Comparison of ENCODE assay signal across 8 cellular contexts in the genomic region with DNA sequence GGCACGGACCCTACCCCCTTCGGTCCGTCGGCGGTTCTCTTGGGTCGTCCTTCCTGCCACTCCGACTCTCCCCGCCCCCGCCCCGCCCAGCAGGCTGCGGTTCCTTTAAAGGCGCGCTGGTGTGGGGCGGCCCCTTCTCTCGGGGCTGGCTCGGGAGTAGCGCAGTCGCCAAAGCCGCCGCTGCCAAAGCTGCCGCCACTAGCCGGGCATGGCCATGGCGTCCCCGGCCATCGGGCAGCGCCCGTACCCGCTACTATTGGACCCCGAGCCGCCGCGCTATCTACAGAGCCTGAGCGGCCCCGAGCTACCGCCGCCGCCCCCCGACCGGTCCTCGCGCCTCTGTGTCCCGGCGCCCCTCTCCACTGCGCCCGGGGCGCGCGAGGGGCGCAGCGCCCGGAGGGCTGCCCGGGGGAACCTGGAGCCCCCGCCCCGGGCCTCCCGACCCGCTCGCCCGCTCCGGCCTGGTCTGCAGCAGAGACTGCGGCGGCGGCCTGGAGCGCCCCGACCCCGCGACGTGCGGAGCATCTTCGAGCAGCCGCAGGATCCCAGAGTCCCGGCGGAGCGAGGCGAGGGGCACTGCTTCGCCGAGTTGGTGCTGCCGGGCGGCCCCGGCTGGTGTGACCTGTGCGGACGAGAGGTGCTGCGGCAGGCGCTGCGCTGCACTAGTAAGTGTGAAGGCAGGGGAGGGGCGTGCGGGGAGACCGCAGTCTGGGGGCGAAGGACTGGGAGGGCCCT. TPM values are rescaled to one million over a fixed set of nuclear protein-coding genes. Genes with fewer than 3 reads are reported as not detected.
A peak's percentile ranks its signal among the peaks of the same experiment; 100 is the strongest.
DNase-seq lines count a peak whose midpoint lies in the region; ATAC-seq and TF ChIP-seq lines count a peak whose summit lies in the region.

A gene with protein sequence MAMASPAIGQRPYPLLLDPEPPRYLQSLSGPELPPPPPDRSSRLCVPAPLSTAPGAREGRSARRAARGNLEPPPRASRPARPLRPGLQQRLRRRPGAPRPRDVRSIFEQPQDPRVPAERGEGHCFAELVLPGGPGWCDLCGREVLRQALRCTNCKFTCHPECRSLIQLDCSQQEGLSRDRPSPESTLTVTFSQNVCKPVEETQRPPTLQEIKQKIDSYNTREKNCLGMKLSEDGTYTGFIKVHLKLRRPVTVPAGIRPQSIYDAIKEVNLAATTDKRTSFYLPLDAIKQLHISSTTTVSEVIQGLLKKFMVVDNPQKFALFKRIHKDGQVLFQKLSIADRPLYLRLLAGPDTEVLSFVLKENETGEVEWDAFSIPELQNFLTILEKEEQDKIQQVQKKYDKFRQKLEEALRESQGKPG (plus strand): TSS at position 137 of the 735 bp plus-strand sequence. CDS start 72 bp downstream, at position 209.

- H3K4me1 Mint-ChIP-seq in naive B cell = peaks cover 15 to 27% (median 22%) of the 10 kb centered on the region in 3 donors
- peaks cover 42% of the 10 kb centered on the region for H3K4me1 Mint-ChIP-seq in stimulated activated memory B cell treated with anti-CD40 and anti-IgM and Interleukin-4, amounts not matched to agents 10 μg/mL and 1 μg/mL and 100 μg/mL, for 72 hours

- peak within 1 kb of the TSS; percentile 74 to 91 (median 85) for H3K4me3 Mint-ChIP-seq in naive B cell
- peak within 1 kb of the TSS; percentile 81 for H3K4me3 Mint-ChIP-seq in stimulated activated memory B cell treated with anti-CD40 and anti-IgM and Interleukin-4, amounts not matched to agents 10 μg/mL and 1 μg/mL and 100 μg/mL, for 72 hours

- peak; percentile 64 for TF ChIP-seq POLR2A in GM15510 (IDR thresholded peaks at IDR 0.05; ENCODE audit: borderline replicate concordance, extremely low read depth, insufficient read length)

- no peaks in the 10 kb centered on the region for H3K9me3 Mint-ChIP-seq in naive B cell
- H3K9me3 Mint-ChIP-seq in stimulated activated memory B cell treated with anti-CD40 and anti-IgM and Interleukin-4, amounts not matched to agents 10 μg/mL and 1 μg/mL and 100 μg/mL, for 72 hours = no peaks in the 10 kb centered on the region

- peak within 1 kb of the TSS in 4 of 6 donors; percentile 42 to 81 (median 56) for H3K27ac Mint-ChIP-seq in naive B cell
- H3K27ac Mint-ChIP-seq in stimulated activated memory B cell treated with anti-CD40 and anti-IgM and Interleukin-4, amounts not matched to agents 10 μg/mL and 1 μg/mL and 100 μg/mL, for 72 hours = peak within 1 kb of the TSS; percentile 69

- no peaks in the 10 kb centered on the region for H3K36me3 Mint-ChIP-seq in naive B cell
- no peaks in the 10 kb centered on the region for H3K36me3 Mint-ChIP-seq in stimulated activated memory B cell treated with anti-CD40 and anti-IgM and Interleukin-4, amounts not matched to agents 10 μg/mL and 1 μg/mL and 100 μg/mL, for 72 hours

- DNase-seq in NOMO-1 (lab: John Stamatoyannopoulos, UW; ENCODE audit: unreplicated experiment in 2 of 2) (peak; percentile 53 to 66), activated T-cell treated with anti-CD3 and anti-CD28 coated beads for 4 hours (peak; percentile 72), naive B cell (peak; percentile 78)

- peaks cover 34 to 52% (median 38%) of the 10 kb centered on the region in 3 donors for H3K27me3 Mint-ChIP-seq in naive B cell
- peaks cover 20% of the 10 kb centered on the region for H3K27me3 Mint-ChIP-seq in stimulated activated memory B cell treated with anti-CD40 and anti-IgM and Interleukin-4, amounts not matched to agents 10 μg/mL and 1 μg/mL and 100 μg/mL, for 72 hours

- ATAC-seq in HG02852 (IDR thresholded peaks at IDR 0.05; ENCODE audit: unreplicated experiment) (peak; percentile 57), esophagus mucosa (peak; percentile 77), naive B cell (ENCODE audit: low read depth in 2 of 2) (peak; percentile 92 to 93), HG03457 (IDR thresholded peaks at IDR 0.05; ENCODE audit: unreplicated experiment) (no peak)
- peak; percentile 91 for ATAC-seq in stimulated activated memory B cell treated with anti-CD40 and anti-IgM and Interleukin-4, amounts not matched to agents 10 μg/mL and 1 μg/mL and 100 μg/mL, for 72 hours

RNA-seq across cellular contexts. Expression of the gene that starts here (rescaled TPM):
- total RNA-seq in esophagus mucosa = 38.7 TPM
- 100 to 1,000 TPM; 116 to 166 (median 146) TPM for polyA plus RNA-seq in naive B cell (ENCODE audit: low read depth in 6 of 6)
